Comparison of ENCODE assay signal across 2 cellular contexts in genomic region chr5:69494481-69494880, GRCh38.
TF ChIP-seq lines count a peak whose summit lies in the region.

No MANE protein-coding gene starts in this region.

TF ChIP-seq in GM23338, 12 proteins besides CTCF, POLR2A, EP300 and RAD21:
- TF ChIP-seq, protein P1, sequence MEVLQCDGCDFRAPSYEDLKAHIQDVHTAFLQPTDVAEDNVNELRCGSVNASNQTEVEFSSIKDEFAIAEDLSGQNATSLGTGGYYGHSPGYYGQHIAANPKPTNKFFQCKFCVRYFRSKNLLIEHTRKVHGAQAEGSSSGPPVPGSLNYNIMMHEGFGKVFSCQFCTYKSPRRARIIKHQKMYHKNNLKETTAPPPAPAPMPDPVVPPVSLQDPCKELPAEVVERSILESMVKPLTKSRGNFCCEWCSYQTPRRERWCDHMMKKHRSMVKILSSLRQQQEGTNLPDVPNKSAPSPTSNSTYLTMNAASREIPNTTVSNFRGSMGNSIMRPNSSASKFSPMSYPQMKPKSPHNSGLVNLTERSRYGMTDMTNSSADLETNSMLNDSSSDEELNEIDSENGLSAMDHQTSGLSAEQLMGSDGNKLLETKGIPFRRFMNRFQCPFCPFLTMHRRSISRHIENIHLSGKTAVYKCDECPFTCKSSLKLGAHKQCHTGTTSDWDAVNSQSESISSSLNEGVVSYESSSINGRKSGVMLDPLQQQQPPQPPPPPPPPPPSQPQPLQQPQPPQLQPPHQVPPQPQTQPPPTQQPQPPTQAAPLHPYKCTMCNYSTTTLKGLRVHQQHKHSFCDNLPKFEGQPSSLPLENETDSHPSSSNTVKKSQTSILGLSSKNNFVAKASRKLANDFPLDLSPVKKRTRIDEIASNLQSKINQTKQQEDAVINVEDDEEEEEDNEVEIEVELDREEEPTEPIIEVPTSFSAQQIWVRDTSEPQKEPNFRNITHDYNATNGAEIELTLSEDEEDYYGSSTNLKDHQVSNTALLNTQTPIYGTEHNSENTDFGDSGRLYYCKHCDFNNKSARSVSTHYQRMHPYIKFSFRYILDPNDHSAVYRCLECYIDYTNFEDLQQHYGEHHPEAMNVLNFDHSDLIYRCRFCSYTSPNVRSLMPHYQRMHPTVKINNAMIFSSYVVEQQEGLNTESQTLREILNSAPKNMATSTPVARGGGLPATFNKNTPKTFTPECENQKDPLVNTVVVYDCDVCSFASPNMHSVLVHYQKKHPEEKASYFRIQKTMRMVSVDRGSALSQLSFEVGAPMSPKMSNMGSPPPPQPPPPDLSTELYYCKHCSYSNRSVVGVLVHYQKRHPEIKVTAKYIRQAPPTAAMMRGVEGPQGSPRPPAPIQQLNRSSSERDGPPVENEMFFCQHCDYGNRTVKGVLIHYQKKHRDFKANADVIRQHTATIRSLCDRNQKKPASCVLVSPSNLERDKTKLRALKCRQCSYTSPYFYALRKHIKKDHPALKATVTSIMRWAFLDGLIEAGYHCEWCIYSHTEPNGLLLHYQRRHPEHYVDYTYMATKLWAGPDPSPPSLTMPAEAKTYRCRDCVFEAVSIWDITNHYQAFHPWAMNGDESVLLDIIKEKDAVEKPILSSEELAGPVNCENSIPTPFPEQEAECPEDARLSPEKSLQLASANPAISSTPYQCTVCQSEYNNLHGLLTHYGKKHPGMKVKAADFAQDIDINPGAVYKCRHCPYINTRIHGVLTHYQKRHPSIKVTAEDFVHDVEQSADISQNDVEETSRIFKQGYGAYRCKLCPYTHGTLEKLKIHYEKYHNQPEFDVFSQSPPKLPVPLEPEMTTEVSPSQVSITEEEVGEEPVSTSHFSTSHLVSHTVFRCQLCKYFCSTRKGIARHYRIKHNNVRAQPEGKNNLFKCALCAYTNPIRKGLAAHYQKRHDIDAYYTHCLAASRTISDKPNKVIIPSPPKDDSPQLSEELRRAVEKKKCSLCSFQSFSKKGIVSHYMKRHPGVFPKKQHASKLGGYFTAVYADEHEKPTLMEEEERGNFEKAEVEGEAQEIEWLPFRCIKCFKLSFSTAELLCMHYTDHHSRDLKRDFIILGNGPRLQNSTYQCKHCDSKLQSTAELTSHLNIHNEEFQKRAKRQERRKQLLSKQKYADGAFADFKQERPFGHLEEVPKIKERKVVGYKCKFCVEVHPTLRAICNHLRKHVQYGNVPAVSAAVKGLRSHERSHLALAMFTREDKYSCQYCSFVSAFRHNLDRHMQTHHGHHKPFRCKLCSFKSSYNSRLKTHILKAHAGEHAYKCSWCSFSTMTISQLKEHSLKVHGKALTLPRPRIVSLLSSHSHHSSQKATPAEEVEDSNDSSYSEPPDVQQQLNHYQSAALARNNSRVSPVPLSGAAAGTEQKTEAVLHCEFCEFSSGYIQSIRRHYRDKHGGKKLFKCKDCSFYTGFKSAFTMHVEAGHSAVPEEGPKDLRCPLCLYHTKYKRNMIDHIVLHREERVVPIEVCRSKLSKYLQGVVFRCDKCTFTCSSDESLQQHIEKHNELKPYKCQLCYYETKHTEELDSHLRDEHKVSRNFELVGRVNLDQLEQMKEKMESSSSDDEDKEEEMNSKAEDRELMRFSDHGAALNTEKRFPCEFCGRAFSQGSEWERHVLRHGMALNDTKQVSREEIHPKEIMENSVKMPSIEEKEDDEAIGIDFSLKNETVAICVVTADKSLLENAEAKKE (CRISPR knock-in tag; IDR thresholded peaks at IDR 0.05): no peak

TF ChIP-seq in K562, 482 proteins besides CTCF, POLR2A, EP300 and RAD21:
- TF ChIP-seq POLR2G (IDR thresholded peaks at IDR 0.05; ENCODE audit: low read depth, low read length) (no peak), ZFP36 (IDR thresholded peaks at IDR 0.05; ENCODE audit: low read depth, low read length, partially characterized antibody) (peak; percentile 4)
